ENCODE assay signal across 8 cellular contexts in the genomic region with DNA sequence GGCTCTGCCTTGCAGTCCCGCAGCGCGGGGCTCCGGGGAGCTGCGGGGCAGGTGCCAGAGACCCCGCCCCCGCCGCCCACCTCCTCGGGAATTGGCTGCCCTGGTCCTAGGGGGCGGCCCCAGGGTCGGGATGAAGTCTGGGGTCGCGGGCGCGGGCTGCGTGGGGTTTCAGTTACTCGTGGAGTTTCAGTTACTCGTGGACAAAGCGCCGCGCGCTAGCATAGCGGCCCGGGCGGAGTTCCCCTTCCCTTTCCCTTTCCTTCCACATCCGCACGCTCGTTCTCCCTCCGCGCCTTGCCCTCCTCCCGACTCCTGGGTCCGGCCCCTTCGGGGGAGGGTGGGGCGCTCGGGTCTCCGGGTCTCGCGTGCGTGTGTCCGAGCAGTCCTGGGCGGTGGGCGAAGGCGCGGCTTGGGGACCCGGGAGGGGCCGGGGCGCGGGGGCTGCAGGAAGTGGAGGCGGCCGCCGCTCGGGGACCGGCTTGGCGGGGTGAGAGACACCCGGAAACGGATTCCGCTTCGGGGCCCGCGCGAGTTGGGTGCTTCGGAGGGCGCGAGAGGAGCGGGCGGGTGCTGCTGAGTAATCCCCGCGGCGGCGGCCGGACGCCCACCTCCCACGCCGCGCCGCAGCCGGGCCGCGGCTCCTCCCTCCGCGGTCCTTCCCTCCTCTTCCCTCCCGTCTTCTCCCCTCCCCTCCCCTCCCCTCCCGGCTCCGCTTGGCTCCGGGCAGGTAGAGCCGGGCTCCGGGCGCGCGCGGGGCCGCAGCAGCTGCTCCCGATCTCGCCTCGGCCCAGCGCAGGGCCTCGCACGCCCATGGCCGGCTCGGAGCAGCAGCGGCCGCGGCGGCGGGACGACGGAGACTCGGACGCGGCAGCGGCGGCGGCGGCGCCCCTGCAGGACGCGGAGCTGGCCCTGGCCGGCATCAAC. TPM values are rescaled to one million over a fixed set of nuclear protein-coding genes. Genes with fewer than 3 reads are reported as not detected.
A peak's percentile ranks its signal among the peaks of the same experiment; 100 is the strongest.
DNase-seq lines count a peak whose midpoint lies in the region; ATAC-seq and TF ChIP-seq lines count a peak whose summit lies in the region.

A gene (plus strand): TSS at position 693 of the 924 bp plus-strand sequence. CDS start 118 bp downstream, at position 811.

- H3K4me2 ChIP-seq in BLaER1 treated with 17β-estradiol and CSF1 and Interleukin-3, amounts not matched to agents 10 nM and 100 nM = peak within 1 kb of the TSS; percentile 62 to 97 (median 88)

- DNase-seq in HT1080 (ENCODE audit: low read depth) (peak; percentile 75), SIG-M5 (lab: John Stamatoyannopoulos, UW) (peak; percentile 12), activated gamma-delta T cell (lab: John Stamatoyannopoulos, UW) (peak; percentile 86), foreskin melanocyte (peak; percentile 46), nucleus accumbens (lab: John Stamatoyannopoulos, UW) (peak in 40 of 56 donors; percentile 8 to 72 (median 47)), suprapubic skin (ENCODE audit: low spot score in 2 of 2) (peak; percentile 86 to 88)

- TF ChIP-seq CTCF in suprapubic skin (IDR thresholded peaks at IDR 0.05) = no peak

- peaks cover 76 to 82% (median 80%) of the 10 kb centered on the region in 10 experiments for H3K4me1 ChIP-seq in BLaER1 treated with 17β-estradiol and CSF1 and Interleukin-3, amounts not matched to agents 10 nM and 100 nM
- peaks cover 42% of the 10 kb centered on the region for H3K4me1 ChIP-seq in suprapubic skin

- H3K9me3 ChIP-seq in BLaER1 treated with 17β-estradiol and CSF1 and Interleukin-3, amounts not matched to agents 10 nM and 100 nM (replicated peaks in 1 of 11) = no peaks in the 10 kb centered on the region
- H3K9me3 ChIP-seq in suprapubic skin = no peaks in the 10 kb centered on the region

- no peaks in the 10 kb centered on the region for H3K27me3 ChIP-seq in BLaER1 treated with 17β-estradiol and CSF1 and Interleukin-3, amounts not matched to agents 10 nM and 100 nM
- H3K27me3 ChIP-seq in suprapubic skin = no peaks in the 10 kb centered on the region

- H3K9ac ChIP-seq in BLaER1 treated with 17β-estradiol and CSF1 and Interleukin-3, amounts not matched to agents 10 nM and 100 nM = peak within 1 kb of the TSS; percentile 83 to 99 (median 95)

- peak within 1 kb of the TSS; percentile 83 to 96 (median 93) for H3K4me3 ChIP-seq in BLaER1 treated with 17β-estradiol and CSF1 and Interleukin-3, amounts not matched to agents 10 nM and 100 nM
- H3K4me3 ChIP-seq in suprapubic skin = peak within 1 kb of the TSS; percentile 87

- H4K20me1 ChIP-seq in BLaER1 treated with 17β-estradiol and CSF1 and Interleukin-3, amounts not matched to agents 10 nM and 100 nM = peaks cover 5 to 33% (median 30%) of the 10 kb centered on the region in 11 experiments; a peak in 20 of 22 replicates

- H3K27ac ChIP-seq in BLaER1 treated with 17β-estradiol and CSF1 and Interleukin-3, amounts not matched to agents 10 nM and 100 nM = peak within 1 kb of the TSS; percentile 62 to 98 (median 96)
- H3K27ac ChIP-seq in suprapubic skin = peak within 1 kb of the TSS; percentile 98

- H3K36me3 ChIP-seq in BLaER1 treated with 17β-estradiol and CSF1 and Interleukin-3, amounts not matched to agents 10 nM and 100 nM = peaks cover 0 to 24% (median 0%) of the 10 kb centered on the region in 11 experiments; a peak in 8 of 22 replicates
- no peaks in the 10 kb centered on the region for H3K36me3 ChIP-seq in suprapubic skin

- no peak for TF ChIP-seq EP300 in suprapubic skin (IDR thresholded peaks at IDR 0.05)

- ATAC-seq in GM19351 (IDR thresholded peaks at IDR 0.05; ENCODE audit: unreplicated experiment) = peak; percentile 37

- WGBS in suprapubic skin = under 1% methylated on average over 29 of the region's 118 CpGs

- TF ChIP-seq POLR2A in suprapubic skin (IDR thresholded peaks at IDR 0.05) = no peak

RNA-seq across cellular contexts. Expression of the gene that starts here (rescaled TPM):
- total RNA-seq in HT1080 (2014; rRNA removed; shearing (Covaris generic)) = 20.4 and 20.8 TPM in 2 replicates
- 20.2 and 22.4 TPM in 2 replicates for polyA plus RNA-seq in HT1080 (2015; cell fraction: cytosol; rRNA removed)
- 21.2 and 28.1 TPM in 2 replicates for polyA plus RNA-seq in HT1080 (2015; cell fraction: nucleus; rRNA removed)
- 100 to 1,000 TPM in 1 of 4 donors, 10 to 100 TPM in 3; 74.9 to 126 (median 86.5) TPM for total RNA-seq in suprapubic skin

Comparison
In these comparisons a context has a peak if more than half of its experiments do, and no peak if none do; other contexts are left out.
1. Peak in every context shown above with its lines: DNase-seq, ATAC-seq, H3K4me3 ChIP-seq and H3K27ac ChIP-seq.
2. DNase-seq: peak in every context shown above with its lines; median percentile 87 in suprapubic skin; 86 in activated gamma-delta T cell; 75 in HT1080; 47 in nucleus accumbens; 46 in foreskin melanocyte; 12 in SIG-M5.